Comparison of ENCODE assay signal across 10 cellular contexts in the genomic region with DNA sequence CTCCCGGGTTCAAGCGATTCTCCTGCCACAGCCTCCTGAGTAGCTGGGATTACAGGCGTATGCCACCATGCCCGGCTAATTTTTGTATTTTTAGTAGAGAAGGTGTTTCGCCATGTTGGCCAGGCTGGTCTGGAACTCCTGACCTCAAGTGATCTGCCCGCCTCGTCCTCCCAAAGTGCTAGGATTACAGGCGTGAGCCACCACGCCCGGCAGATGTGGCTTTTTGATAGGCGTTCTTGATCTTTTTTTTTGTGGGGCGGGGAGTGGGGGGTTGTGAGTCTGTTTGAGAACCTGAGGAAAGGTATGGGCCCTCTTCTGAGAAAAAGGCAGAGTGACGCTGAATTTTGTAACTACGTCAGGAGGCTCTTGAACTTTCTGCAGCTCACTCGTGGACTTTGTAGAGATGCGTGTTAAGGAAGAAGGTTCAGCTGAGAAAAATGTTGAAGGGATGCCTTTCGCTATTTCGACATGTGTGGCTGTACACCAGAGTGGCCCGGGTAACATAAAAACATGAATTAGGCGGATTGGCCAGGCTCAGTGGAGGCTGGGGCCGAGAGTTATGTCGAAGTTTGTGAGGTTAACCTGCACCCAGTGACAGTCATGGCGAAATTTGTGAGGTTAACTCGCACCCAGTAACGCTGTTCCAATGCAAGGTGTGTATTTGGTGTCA. TPM values are rescaled to one million over a fixed set of nuclear protein-coding genes. Genes with fewer than 3 reads are reported as not detected.
DNase-seq lines count a peak whose midpoint lies in the region; ATAC-seq and TF ChIP-seq lines count a peak whose summit lies in the region.
"Not testable (repeated sequence)": the region's sequence is repeated elsewhere in the genome, so short reads cannot be mapped to it uniquely, and the experiment has no call there.
"Had no signal": no experiment of that assay in that cellular context is flagged by ENCODE, and none has a peak within 500 bp of the region (broad histone marks: within the 10 kb centered on the region; RNA-seq: fewer than 3 reads in every experiment).

No MANE protein-coding gene starts in this region.

- H3K4me1 Mint-ChIP-seq in activated T-helper 1 cell treated with anti-CD3 and anti-CD28 coated beads, Interleukin-12 subunit alpha, Interleukin-12 subunit beta, Interleukin-2, Interleukin-4 antibody, amounts not matched to agents 30 ng/mL and 10 ng/mL and 1 ng/mL, durations not matched to agents 14 hours and 24 hours and 36 hours (ENCODE audit: low read depth): peaks cover 33% of the 10 kb centered on the region
- H3K4me1 Mint-ChIP-seq in natural killer cell treated with Interleukin-12 subunit alpha and Interleukin-12 subunit beta and Interleukin-15 and Interleukin-18, amount 100 ng/mL, for 72 hours (ENCODE audit: low read depth in 2 of 2): peaks cover 25 to 28% of the 10 kb centered on the region in 2 donors
- H3K4me1 Mint-ChIP-seq in stimulated activated memory B cell treated with anti-CD40 and anti-IgM and Interleukin-4, amounts not matched to agents 10 μg/mL and 1 μg/mL and 100 μg/mL, for 72 hours: peaks cover 49% of the 10 kb centered on the region

- H3K36me3 ChIP-seq in BLaER1 treated with 17β-estradiol and CSF1 and Interleukin-3, amounts not matched to agents 10 nM and 100 nM; PC-9 (ENCODE audit: low read depth); left ventricle myocardium inferior: not testable (repeated sequence)
- H3K36me3 ChIP-seq in HEK293 (ENCODE audit: control insufficient read depth in 2 of 2, insufficient read depth in 1 of 2, low read length in 2 of 2): peaks cover 0 to 13% of the 10 kb centered on the region in 2 experiments; a peak in 1 of 3 replicates

- TSS peak; percentile 45 for BruUV-seq in PC-9 (replicated peaks; lab: Mats Ljungman, UMichigan)

- peaks cover 20% of the 10 kb centered on the region for H3F3A ChIP-seq in PC-9 (ENCODE audit: insufficient read depth, low read depth)

- H3K27ac Mint-ChIP-seq in activated T-helper 1 cell treated with anti-CD3 and anti-CD28 coated beads, Interleukin-12 subunit alpha, Interleukin-12 subunit beta, Interleukin-2, Interleukin-4 antibody, amounts not matched to agents 30 ng/mL and 10 ng/mL and 1 ng/mL, durations not matched to agents 14 hours and 24 hours and 36 hours: peak overlapping the region; percentile 41
- peak overlapping the region; percentile 48 to 79 for H3K27ac Mint-ChIP-seq in natural killer cell treated with Interleukin-12 subunit alpha and Interleukin-12 subunit beta and Interleukin-15 and Interleukin-18, amount 100 ng/mL, for 72 hours
- H3K27ac Mint-ChIP-seq in stimulated activated memory B cell treated with anti-CD40 and anti-IgM and Interleukin-4, amounts not matched to agents 10 μg/mL and 1 μg/mL and 100 μg/mL, for 72 hours: peak overlapping the region; percentile 84

- POLR2A ChIA-PET in HEK293 (lab: Yijun Ruan, JAX): interaction anchor here (0.6 kb wide), 1 partner anchor 388 kb away, joined by 3 read pairs; no protein-coding TSS in a partner anchor
- POLR2A ChIA-PET in PC-9 (lab: Charles Lee; ENCODE audit: unreplicated experiment): not testable (repeated sequence)

- intact Hi-C loops in PC-9 (cut with micrococcal nuclease; ENCODE audit: unreplicated experiment); left ventricle myocardium inferior (cut with micrococcal nuclease): not testable (repeated sequence)
- intact Hi-C loops in activated T-helper 1 cell treated with anti-CD3 and anti-CD28 coated beads, Interleukin-12 subunit alpha, Interleukin-12 subunit beta, Interleukin-2, Interleukin-4 antibody, amounts not matched to agents 30 ng/mL and 10 ng/mL and 1 ng/mL, durations not matched to agents 14 hours and 24 hours and 36 hours (cut with micrococcal nuclease): loop anchor here (10.0 kb wide), 2 partner anchors 755 to 865 kb away; partner anchors contain the start of genes NUBP2, SPSB3, ZNF174 and ZSCAN32

- not testable (repeated sequence) for H3K9me3 ChIP-seq in BLaER1 treated with 17β-estradiol and CSF1 and Interleukin-3, amounts not matched to agents 10 nM and 100 nM (replicated peaks in 1 of 11); HEK293 (ENCODE audit: control insufficient read depth, insufficient read depth, low read depth, low read length); PC-9 (ENCODE audit: insufficient read depth, low read depth); left ventricle myocardium inferior (replicated peaks)

- ATAC-seq in natural killer cell treated with Interleukin-12 subunit alpha and Interleukin-12 subunit beta and Interleukin-15 and Interleukin-18, amount 100 ng/mL, for 72 hours; stimulated activated memory B cell treated with anti-CD40 and anti-IgM and Interleukin-4, amounts not matched to agents 10 μg/mL and 1 μg/mL and 100 μg/mL, for 72 hours: not testable (repeated sequence)

- peak overlapping the region; percentile 75 to 92 (median 89) for H3K4me2 ChIP-seq in BLaER1 treated with 17β-estradiol and CSF1 and Interleukin-3, amounts not matched to agents 10 nM and 100 nM
- H3K4me2 ChIP-seq in PC-9: peak overlapping the region; percentile 86

- not testable (repeated sequence) for DNase-seq in PC-9; activated T-helper 1 cell treated with anti-CD3 and anti-CD28 coated beads, Interleukin-12 subunit alpha, Interleukin-12 subunit beta, Interleukin-2, Interleukin-4 antibody, amounts not matched to agents 30 ng/mL and 10 ng/mL and 1 ng/mL, durations not matched to agents 14 hours and 24 hours and 36 hours (ENCODE audit: low spot score); coronary artery (ENCODE audit: low spot score); left ventricle myocardium inferior; natural killer cell treated with Interleukin-12 subunit alpha and Interleukin-12 subunit beta and Interleukin-15 and Interleukin-18, amount 100 ng/mL, for 72 hours (ENCODE audit: low spot score)

- H3K36me3 Mint-ChIP-seq in activated T-helper 1 cell treated with anti-CD3 and anti-CD28 coated beads, Interleukin-12 subunit alpha, Interleukin-12 subunit beta, Interleukin-2, Interleukin-4 antibody, amounts not matched to agents 30 ng/mL and 10 ng/mL and 1 ng/mL, durations not matched to agents 14 hours and 24 hours and 36 hours (ENCODE audit: low read depth); natural killer cell treated with Interleukin-12 subunit alpha and Interleukin-12 subunit beta and Interleukin-15 and Interleukin-18, amount 100 ng/mL, for 72 hours: not testable (repeated sequence)
- H3K36me3 Mint-ChIP-seq in stimulated activated memory B cell treated with anti-CD40 and anti-IgM and Interleukin-4, amounts not matched to agents 10 μg/mL and 1 μg/mL and 100 μg/mL, for 72 hours: peaks cover 11% of the 10 kb centered on the region

- H2AFZ ChIP-seq in PC-9: not testable (repeated sequence)

- peak overlapping the region; percentile 13 to 95 (median 91); a peak in 20 of 22 replicates for H3K9ac ChIP-seq in BLaER1 treated with 17β-estradiol and CSF1 and Interleukin-3, amounts not matched to agents 10 nM and 100 nM

- not testable (repeated sequence) for H3K27me3 ChIP-seq in BLaER1 treated with 17β-estradiol and CSF1 and Interleukin-3, amounts not matched to agents 10 nM and 100 nM; PC-9 (ENCODE audit: insufficient read depth, low read depth); left ventricle myocardium inferior (ENCODE audit: low read depth)

- peaks cover 20% of the 10 kb centered on the region for H3K79me2 ChIP-seq in PC-9 (ENCODE audit: low read depth)

- H3K9me2 ChIP-seq in PC-9 (ENCODE audit: insufficient read depth): not testable (repeated sequence)

- not testable (repeated sequence) for H3K27me3 Mint-ChIP-seq in activated T-helper 1 cell treated with anti-CD3 and anti-CD28 coated beads, Interleukin-12 subunit alpha, Interleukin-12 subunit beta, Interleukin-2, Interleukin-4 antibody, amounts not matched to agents 30 ng/mL and 10 ng/mL and 1 ng/mL, durations not matched to agents 14 hours and 24 hours and 36 hours (ENCODE audit: insufficient read depth); natural killer cell treated with Interleukin-12 subunit alpha and Interleukin-12 subunit beta and Interleukin-15 and Interleukin-18, amount 100 ng/mL, for 72 hours; stimulated activated memory B cell treated with anti-CD40 and anti-IgM and Interleukin-4, amounts not matched to agents 10 μg/mL and 1 μg/mL and 100 μg/mL, for 72 hours

- CTCF ChIA-PET in HEK293 (lab: Yijun Ruan, JAX): interaction anchor here (0.6 to 0.8 kb wide), 3 partner anchors 108 to 426 kb away, joined by 3 to 5 read pairs (median 4); no protein-coding TSS in a partner anchor
- CTCF ChIA-PET in PC-9 (lab: Charles Lee): not testable (repeated sequence)

- TF ChIP-seq CTCF in HEK293 (tag by site-specific recombination; IDR thresholded peaks at IDR 0.05); PC-9 (conservative IDR thresholded peaks at IDR 0.05); coronary artery (IDR thresholded peaks at IDR 0.05); left ventricle myocardium inferior (IDR thresholded peaks at IDR 0.05; ENCODE audit: borderline replicate concordance): not testable (repeated sequence)

- H3K27ac ChIP-seq in BLaER1 treated with 17β-estradiol and CSF1 and Interleukin-3, amounts not matched to agents 10 nM and 100 nM: peak overlapping the region in 2 of 11 experiments; percentile 11 to 32; a peak in 2 of 22 replicates
- H3K27ac ChIP-seq in HEK293 (ENCODE audit: extremely low read depth, low read depth, low read length); PC-9; coronary artery; left ventricle myocardium inferior (replicated peaks): not testable (repeated sequence)

- H3K4me3 Mint-ChIP-seq in activated T-helper 1 cell treated with anti-CD3 and anti-CD28 coated beads, Interleukin-12 subunit alpha, Interleukin-12 subunit beta, Interleukin-2, Interleukin-4 antibody, amounts not matched to agents 30 ng/mL and 10 ng/mL and 1 ng/mL, durations not matched to agents 14 hours and 24 hours and 36 hours: peak overlapping the region; percentile 88
- peak overlapping the region; percentile 83 for H3K4me3 Mint-ChIP-seq in natural killer cell treated with Interleukin-12 subunit alpha and Interleukin-12 subunit beta and Interleukin-15 and Interleukin-18, amount 100 ng/mL, for 72 hours
- peak overlapping the region; percentile 79 for H3K4me3 Mint-ChIP-seq in stimulated activated memory B cell treated with anti-CD40 and anti-IgM and Interleukin-4, amounts not matched to agents 10 μg/mL and 1 μg/mL and 100 μg/mL, for 72 hours

- H4K20me1 ChIP-seq in BLaER1 treated with 17β-estradiol and CSF1 and Interleukin-3, amounts not matched to agents 10 nM and 100 nM: peaks cover 38 to 59% (median 49%) of the 10 kb centered on the region in 11 experiments
- H4K20me1 ChIP-seq in PC-9 (ENCODE audit: insufficient read depth): not testable (repeated sequence)

- peaks cover 34 to 59% (median 45%) of the 10 kb centered on the region in 10 experiments for H3K4me1 ChIP-seq in BLaER1 treated with 17β-estradiol and CSF1 and Interleukin-3, amounts not matched to agents 10 nM and 100 nM
- H3K4me1 ChIP-seq in HEK293 (ENCODE audit: control insufficient read depth, insufficient read depth, low read length): not testable (repeated sequence)
- H3K4me1 ChIP-seq in PC-9 (replicated peaks; ENCODE audit: insufficient read depth) (peaks cover 13% of the 10 kb centered on the region; the same call in 1 of the 2 replicates), left ventricle myocardium inferior (peaks cover 58% of the 10 kb centered on the region)

- not testable (repeated sequence) for H3K9me3 Mint-ChIP-seq in activated T-helper 1 cell treated with anti-CD3 and anti-CD28 coated beads, Interleukin-12 subunit alpha, Interleukin-12 subunit beta, Interleukin-2, Interleukin-4 antibody, amounts not matched to agents 30 ng/mL and 10 ng/mL and 1 ng/mL, durations not matched to agents 14 hours and 24 hours and 36 hours; natural killer cell treated with Interleukin-12 subunit alpha and Interleukin-12 subunit beta and Interleukin-15 and Interleukin-18, amount 100 ng/mL, for 72 hours; stimulated activated memory B cell treated with anti-CD40 and anti-IgM and Interleukin-4, amounts not matched to agents 10 μg/mL and 1 μg/mL and 100 μg/mL, for 72 hours

- H3K4me3 ChIP-seq in BLaER1 treated with 17β-estradiol and CSF1 and Interleukin-3, amounts not matched to agents 10 nM and 100 nM: peak overlapping the region; percentile 83 to 97 (median 86)
- peak overlapping the region; percentile 42 for H3K4me3 ChIP-seq in HEK293 (ENCODE audit: low read depth, low read length)
- peak overlapping the region; percentile 59; the same call in 1 of the 2 replicates for H3K4me3 ChIP-seq in PC-9
- peak overlapping the region; percentile 98 for H3K4me3 ChIP-seq in coronary artery
- H3K4me3 ChIP-seq in left ventricle myocardium inferior: peak overlapping the region; percentile 74

RNA-seq across cellular contexts. Expression of gene PDPK1, which starts 1.5 kb away (rescaled TPM):
- total RNA-seq in PC-9 (2021): 43.2 and 46.8 TPM in 2 replicates
- 50.8 and 60.2 TPM in 2 replicates for total RNA-seq in activated T-helper 1 cell treated with anti-CD3 and anti-CD28 coated beads, Interleukin-12 subunit alpha, Interleukin-12 subunit beta, Interleukin-2, Interleukin-4 antibody, amounts not matched to agents 30 ng/mL and 10 ng/mL and 1 ng/mL, durations not matched to agents 14 hours and 24 hours and 36 hours
- 46.4 TPM for total RNA-seq in left ventricle myocardium inferior
- total RNA-seq in natural killer cell treated with Interleukin-12 subunit alpha and Interleukin-12 subunit beta and Interleukin-15 and Interleukin-18, amount 100 ng/mL, for 72 hours: 10 to 100 TPM; 71.3 to 76.8 TPM

RNA-seq across cellular contexts. Expression of gene CEMP1, which starts 8.1 kb away (rescaled TPM):
- total RNA-seq in PC-9 (2021) (0.43 and 0.94 TPM in 2 replicates), left ventricle myocardium inferior (not detected)
- total RNA-seq in activated T-helper 1 cell treated with anti-CD3 and anti-CD28 coated beads, Interleukin-12 subunit alpha, Interleukin-12 subunit beta, Interleukin-2, Interleukin-4 antibody, amounts not matched to agents 30 ng/mL and 10 ng/mL and 1 ng/mL, durations not matched to agents 14 hours and 24 hours and 36 hours: 0.23 and 0.49 TPM in 2 replicates
- not detected for total RNA-seq in natural killer cell treated with Interleukin-12 subunit alpha and Interleukin-12 subunit beta and Interleukin-15 and Interleukin-18, amount 100 ng/mL, for 72 hours
- total RNA-seq: dermis blood vessel endothelial cell, skeletal muscle tissue had no signal

RNA-seq across cellular contexts. Expression of gene AMDHD2, which starts 19.1 kb away (rescaled TPM):
- total RNA-seq in PC-9 (2021): 47.9 and 61.5 TPM in 2 replicates
- total RNA-seq in activated T-helper 1 cell treated with anti-CD3 and anti-CD28 coated beads, Interleukin-12 subunit alpha, Interleukin-12 subunit beta, Interleukin-2, Interleukin-4 antibody, amounts not matched to agents 30 ng/mL and 10 ng/mL and 1 ng/mL, durations not matched to agents 14 hours and 24 hours and 36 hours: 32.4 and 38.3 TPM in 2 replicates
- 9.3 TPM for total RNA-seq in left ventricle myocardium inferior
- 10 to 100 TPM; 34.1 to 63.9 TPM for total RNA-seq in natural killer cell treated with Interleukin-12 subunit alpha and Interleukin-12 subunit beta and Interleukin-15 and Interleukin-18, amount 100 ng/mL, for 72 hours

RNA-seq across cellular contexts. Expression of gene ATP6V0C, which starts 25.6 kb away (rescaled TPM):
- total RNA-seq in PC-9 (2021): 205 and 249 TPM in 2 replicates
- 117 and 119 TPM in 2 replicates for total RNA-seq in activated T-helper 1 cell treated with anti-CD3 and anti-CD28 coated beads, Interleukin-12 subunit alpha, Interleukin-12 subunit beta, Interleukin-2, Interleukin-4 antibody, amounts not matched to agents 30 ng/mL and 10 ng/mL and 1 ng/mL, durations not matched to agents 14 hours and 24 hours and 36 hours
- 128 TPM for total RNA-seq in left ventricle myocardium inferior
- 100 to 1,000 TPM; 103 to 146 TPM for total RNA-seq in natural killer cell treated with Interleukin-12 subunit alpha and Interleukin-12 subunit beta and Interleukin-15 and Interleukin-18, amount 100 ng/mL, for 72 hours

Comparison
In these comparisons a context has a peak if more than half of its experiments do, and no peak if none do; other contexts are left out.
1. H3K4me3 ChIP-seq: peak in every context shown above with its lines; median percentile 98 in coronary artery; 86 in BLaER1 treated with 17β-estradiol and CSF1 and Interleukin-3, amounts not matched to agents 10 nM and 100 nM; 74 in left ventricle myocardium inferior; 59 in PC-9; 42 in HEK293.